In the genomic region with DNA sequence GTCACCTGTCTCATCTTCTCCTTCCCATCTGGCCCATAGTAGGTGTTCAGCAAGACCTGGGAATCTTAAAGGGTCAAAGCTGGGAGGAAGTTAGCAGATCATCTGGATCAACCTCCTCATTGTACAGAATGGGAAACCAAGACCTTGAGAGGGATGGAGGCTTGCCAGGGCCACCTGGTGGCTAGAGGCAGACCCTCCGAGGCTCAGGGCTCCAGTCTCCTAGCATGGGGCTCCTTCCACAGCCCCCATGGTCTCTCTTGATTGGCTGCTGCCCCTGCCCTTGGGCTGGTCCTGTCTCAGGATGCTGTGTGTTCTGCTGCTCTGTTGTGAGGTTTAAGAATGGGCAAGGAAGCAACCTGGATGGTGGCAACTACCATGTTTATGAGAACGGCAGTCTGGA, we compare ENCODE assay signal across 17 cellular contexts.
"Had no signal": no experiment of that assay in that cellular context is flagged by ENCODE, and none has a peak within 500 bp of the region (broad histone marks: within the 10 kb centered on the region; RNA-seq: fewer than 3 reads in every experiment).

No MANE protein-coding gene starts in this region.

- H3K27me3 ChIP-seq: ascending aorta, upper lobe of right lung had no signal

- H3K36me3 ChIP-seq: left lung, upper lobe of right lung had no signal

- H3K4me1 Mint-ChIP-seq: nephron had no signal

- H3K4me1 ChIP-seq: ascending aorta, upper lobe of right lung had no signal

- ATAC-seq: activated CD8-positive, alpha-beta T cell treated with anti-CD3 and anti-CD28 coated beads for 36 hours; left lung; upper lobe of right lung had no signal

- DNase-seq: activated CD4-positive, alpha-beta T cell treated with anti-CD3 and anti-CD28 coated beads, Interleukin-2, amount 10 ng/mL, durations not matched to agents 24 days and 14 days; activated CD4-positive, CD25-positive, alpha-beta regulatory T cell; activated CD8-positive, alpha-beta T cell treated with anti-CD3 and anti-CD28 coated beads for 36 hours; activated naive CD4-positive, alpha-beta T cell treated with anti-CD3 and anti-CD28 coated beads, Interleukin-2, amount 50 U/mL, for 16 hours; activated T-cell treated with anti-CD3 and anti-CD28 coated beads, Interleukin-2, amount 50 U/mL, for 24 hours; cerebellar nuclear complex; cortex of kidney; hypothalamus; left lung; midbrain; stimulated activated CD4-positive, alpha-beta T cell treated with anti-CD3 and anti-CD28 coated beads, Interleukin-12 subunit alpha, Interleukin-12 subunit beta, amount 100 ng/mL, for 4 hours; stimulated activated CD4-positive, alpha-beta T cell treated with anti-CD3 and anti-CD28 coated beads, Interleukin-1b, Interleukin-23, amount 100 ng/mL, for 48 hours; stimulated activated CD8-positive, alpha-beta memory T cell treated with anti-CD3 and anti-CD28 coated beads, Interleukin-4, amount 100 ng/mL, for 48 hours; stimulated activated naive CD4-positive, alpha-beta T cell; upper lobe of right lung had no signal

- H3K4me3 Mint-ChIP-seq: activated CD4-positive, alpha-beta T cell treated with anti-CD3 and anti-CD28 coated beads, Interleukin-2, amount 10 ng/mL, durations not matched to agents 24 days and 14 days; activated CD8-positive, alpha-beta T cell treated with anti-CD3 and anti-CD28 coated beads for 36 hours; activated T-cell treated with anti-CD3 and anti-CD28 coated beads, Interleukin-2, amount 50 U/mL, for 24 hours; nephron had no signal

- H3K9me3 Mint-ChIP-seq: activated CD4-positive, alpha-beta T cell treated with anti-CD3 and anti-CD28 coated beads, Interleukin-2, amount 10 ng/mL, durations not matched to agents 24 days and 14 days; activated CD8-positive, alpha-beta T cell treated with anti-CD3 and anti-CD28 coated beads for 36 hours; activated T-cell treated with anti-CD3 and anti-CD28 coated beads, Interleukin-2, amount 50 U/mL, for 24 hours; nephron had no signal

- H3K4me3 ChIP-seq: ascending aorta, left lung, upper lobe of right lung had no signal

- H3K9me3 ChIP-seq: ascending aorta, left lung, upper lobe of right lung had no signal

- H3K27ac Mint-ChIP-seq: activated CD4-positive, alpha-beta T cell treated with anti-CD3 and anti-CD28 coated beads, Interleukin-2, amount 10 ng/mL, durations not matched to agents 24 days and 14 days; activated CD8-positive, alpha-beta T cell treated with anti-CD3 and anti-CD28 coated beads for 36 hours; activated T-cell treated with anti-CD3 and anti-CD28 coated beads, Interleukin-2, amount 50 U/mL, for 24 hours; nephron had no signal

- H3K27ac ChIP-seq: ascending aorta, left lung, upper lobe of right lung had no signal
